28 cellular contexts compared by ENCODE assay signal in the genomic region with DNA sequence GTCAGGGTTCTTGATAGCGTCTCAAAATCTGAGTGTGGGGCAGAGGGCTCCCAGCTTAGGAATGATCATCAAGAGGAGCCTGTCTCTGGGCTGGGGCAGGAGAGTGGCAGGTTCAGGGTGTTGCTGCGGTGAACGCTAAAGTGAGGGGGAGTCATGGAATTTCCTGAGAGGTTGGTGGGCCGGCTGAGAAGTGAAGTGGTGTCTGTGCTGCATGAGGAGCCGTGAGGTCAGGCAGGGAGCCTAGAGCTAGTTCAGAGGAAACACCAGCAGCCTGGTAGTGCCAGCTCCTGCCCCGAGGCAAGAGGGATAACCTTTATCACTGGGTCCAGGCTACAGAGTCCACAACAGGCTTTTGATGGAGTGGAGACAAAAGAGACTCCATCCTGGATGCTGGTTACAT.
"Had no signal": no experiment of that assay in that cellular context is flagged by ENCODE, and none has a peak within 500 bp of the region (broad histone marks: within the 10 kb centered on the region; RNA-seq: fewer than 3 reads in every experiment).

No MANE protein-coding gene starts in this region.

- H3K9me3 Mint-ChIP-seq: activated CD4-positive, alpha-beta memory T cell treated with anti-CD3 and anti-CD28 coated beads for 36 hours; activated CD4-positive, alpha-beta T cell treated with anti-CD3 and anti-CD28 coated beads, Interleukin-2, amount 10 ng/mL, durations not matched to agents 24 days and 14 days; activated naive CD4-positive, alpha-beta T cell treated with anti-CD3 and anti-CD28 coated beads for 36 hours; activated T-cell treated with anti-CD3 and anti-CD28 coated beads, Interleukin-2, amount 50 U/mL, for 4 hours; T-helper 1 cell treated with Interleukin-12 subunit alpha and Interleukin-12 subunit beta and Interleukin-4 antibody, amounts not matched to agents 30 μg/mL and 1 μg/mL, for 36 hours; WTC11 had no signal

- DNase-seq: activated CD4-positive, alpha-beta memory T cell treated with anti-CD3 and anti-CD28 coated beads for 36 hours; activated CD4-positive, alpha-beta T cell treated with anti-CD3 and anti-CD28 coated beads for 1 hour; activated gamma-delta T cell; activated naive CD4-positive, alpha-beta T cell treated with anti-CD3 and anti-CD28 coated beads for 36 hours; activated T-cell treated with anti-CD3 and anti-CD28 coated beads, Interleukin-2, amount 50 U/mL, for 4 hours; amygdala; brain microvascular endothelial cell; Karpas-422; MM.1S; NCI-H1105; NCI-H1436; NCI-H1694 treated with DMSO at 0.1 percent for 48 hours; NCI-H2081; NCI-H510A treated with DMSO at 0.1 percent for 48 hours; NCI-H69; NK-92 treated with Interleukin-12 subunit alpha and Interleukin-12 subunit beta, amount 100 ng/mL, for 24 hours; OCI-M1; RPMI8226; SJCRH30; SK-N-SH had no signal

- H3K4me1 Mint-ChIP-seq: activated CD4-positive, alpha-beta T cell treated with anti-CD3 and anti-CD28 coated beads, Interleukin-2, amount 10 ng/mL, durations not matched to agents 24 days and 14 days had no signal

- H3K27ac Mint-ChIP-seq: activated CD4-positive, alpha-beta memory T cell treated with anti-CD3 and anti-CD28 coated beads for 36 hours; activated CD4-positive, alpha-beta T cell treated with anti-CD3 and anti-CD28 coated beads, Interleukin-2, amount 10 ng/mL, durations not matched to agents 24 days and 14 days; activated naive CD4-positive, alpha-beta T cell treated with anti-CD3 and anti-CD28 coated beads for 36 hours; activated naive CD8-positive, alpha-beta T cell; T-helper 1 cell treated with Interleukin-12 subunit alpha and Interleukin-12 subunit beta and Interleukin-4 antibody, amounts not matched to agents 30 μg/mL and 1 μg/mL, for 36 hours; WTC11 had no signal

- H3K36me3 ChIP-seq: brain microvascular endothelial cell, cardiac muscle cell, SJCRH30 had no signal

- H3K27ac ChIP-seq: brain microvascular endothelial cell, cardiac muscle cell, SJCRH30 had no signal

- ATAC-seq: activated T-cell treated with anti-CD3 and anti-CD28 coated beads, Interleukin-2, amount 50 U/mL, for 4 hours; K562; Panc1; Right ventricle myocardium inferior; WTC11 had no signal

- H3K9me3 ChIP-seq: SJCRH30, SK-N-SH had no signal

- H3K27me3 Mint-ChIP-seq: activated naive CD8-positive, alpha-beta T cell had no signal

- H3K27me3 ChIP-seq: brain microvascular endothelial cell, cardiac muscle cell, SJCRH30 had no signal

- H3K4me3 ChIP-seq: cardiac muscle cell, K562, SJCRH30 had no signal

- H3K36me3 Mint-ChIP-seq: activated CD4-positive, alpha-beta memory T cell treated with anti-CD3 and anti-CD28 coated beads for 36 hours; activated naive CD8-positive, alpha-beta T cell; WTC11 had no signal

- H3K4me3 Mint-ChIP-seq: activated CD4-positive, alpha-beta memory T cell treated with anti-CD3 and anti-CD28 coated beads for 36 hours; activated CD4-positive, alpha-beta T cell treated with anti-CD3 and anti-CD28 coated beads, Interleukin-2, amount 10 ng/mL, durations not matched to agents 24 days and 14 days; activated naive CD4-positive, alpha-beta T cell treated with anti-CD3 and anti-CD28 coated beads for 36 hours; activated naive CD8-positive, alpha-beta T cell; activated T-cell treated with anti-CD3 and anti-CD28 coated beads, Interleukin-2, amount 50 U/mL, for 4 hours; T-helper 1 cell treated with Interleukin-12 subunit alpha and Interleukin-12 subunit beta and Interleukin-4 antibody, amounts not matched to agents 30 μg/mL and 1 μg/mL, for 36 hours; WTC11 had no signal
